ENCODE assay signal across 1 cellular context in the genomic region with DNA sequence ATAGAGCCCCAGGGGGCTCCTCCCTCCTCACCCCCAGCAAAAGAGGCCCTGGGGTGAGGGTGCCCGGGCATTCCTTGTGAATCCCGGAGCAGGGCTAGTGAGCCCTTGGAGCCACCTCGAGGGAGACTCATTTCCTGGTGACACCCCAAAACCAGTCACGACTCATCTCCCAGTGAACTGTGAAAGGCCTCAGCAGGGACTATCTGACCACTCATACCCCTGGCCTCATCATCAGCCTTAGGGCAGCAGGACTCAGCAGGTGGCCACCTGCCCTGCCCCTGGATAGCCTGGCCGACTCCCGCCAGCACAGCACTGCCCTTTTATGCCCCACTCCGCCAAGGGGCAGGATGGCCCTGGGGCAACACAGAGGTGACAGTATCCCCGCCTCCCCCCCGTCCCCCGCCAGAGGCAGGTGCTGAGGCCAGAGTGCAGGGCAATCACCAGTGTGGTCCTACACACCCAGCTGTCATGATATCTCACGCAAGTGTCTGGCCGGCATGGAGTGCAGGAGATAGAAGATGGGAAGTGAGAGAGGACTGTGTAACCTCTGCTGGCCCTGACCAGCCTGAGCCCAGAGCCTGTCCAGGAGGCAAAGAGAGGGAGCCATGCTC.
TF ChIP-seq lines count a peak whose summit lies in the region.

No MANE protein-coding gene starts in this region.

TF ChIP-seq in IMR-90, 13 proteins besides CTCF, POLR2A, EP300 and RAD21:
- TF ChIP-seq FOS (IDR thresholded peaks at IDR 0.05; ENCODE audit: low read depth, low read length) (no peak), RFX5 (IDR thresholded peaks at IDR 0.05; ENCODE audit: low read depth, low read length) (no peak), CHD1 (IDR thresholded peaks at IDR 0.05; ENCODE audit: low read depth, low read length) (no peak), CEBPB (IDR thresholded peaks at IDR 0.05; ENCODE audit: low read depth, low read length) (no peak), RCOR1 (IDR thresholded peaks at IDR 0.05; ENCODE audit: insufficient replicate concordance, low read length) (peak; percentile 50), MXI1 (IDR thresholded peaks at IDR 0.05; ENCODE audit: borderline replicate concordance, low read depth, low read length) (no peak)
- TF ChIP-seq, protein P1, sequence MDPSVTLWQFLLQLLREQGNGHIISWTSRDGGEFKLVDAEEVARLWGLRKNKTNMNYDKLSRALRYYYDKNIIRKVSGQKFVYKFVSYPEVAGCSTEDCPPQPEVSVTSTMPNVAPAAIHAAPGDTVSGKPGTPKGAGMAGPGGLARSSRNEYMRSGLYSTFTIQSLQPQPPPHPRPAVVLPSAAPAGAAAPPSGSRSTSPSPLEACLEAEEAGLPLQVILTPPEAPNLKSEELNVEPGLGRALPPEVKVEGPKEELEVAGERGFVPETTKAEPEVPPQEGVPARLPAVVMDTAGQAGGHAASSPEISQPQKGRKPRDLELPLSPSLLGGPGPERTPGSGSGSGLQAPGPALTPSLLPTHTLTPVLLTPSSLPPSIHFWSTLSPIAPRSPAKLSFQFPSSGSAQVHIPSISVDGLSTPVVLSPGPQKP (IDR thresholded peaks at IDR 0.05; ENCODE audit: borderline replicate concordance, low read depth, low read length), result no peak
- TF ChIP-seq, protein P2, sequence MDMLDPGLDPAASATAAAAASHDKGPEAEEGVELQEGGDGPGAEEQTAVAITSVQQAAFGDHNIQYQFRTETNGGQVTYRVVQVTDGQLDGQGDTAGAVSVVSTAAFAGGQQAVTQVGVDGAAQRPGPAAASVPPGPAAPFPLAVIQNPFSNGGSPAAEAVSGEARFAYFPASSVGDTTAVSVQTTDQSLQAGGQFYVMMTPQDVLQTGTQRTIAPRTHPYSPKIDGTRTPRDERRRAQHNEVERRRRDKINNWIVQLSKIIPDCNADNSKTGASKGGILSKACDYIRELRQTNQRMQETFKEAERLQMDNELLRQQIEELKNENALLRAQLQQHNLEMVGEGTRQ (IDR thresholded peaks at IDR 0.05; ENCODE audit: low read depth, low read length), result no peak
TF ChIP-seq in IMR-90: peak in this region for 1.
